Comparison of ENCODE assay signal across 22 cellular contexts in genomic region chr4:175511861-175512260, GRCh38.
DNase-seq lines count a peak whose midpoint lies in the region; ATAC-seq and TF ChIP-seq lines count a peak whose summit lies in the region.
"Had no signal": no experiment of that assay in that cellular context is flagged by ENCODE, and none has a peak within 500 bp of the region (broad histone marks: within the 10 kb centered on the region; RNA-seq: fewer than 3 reads in every experiment).

No MANE protein-coding gene starts in this region.

- H3F3A ChIP-seq in SU-DHL-6 (ENCODE audit: insufficient read depth) = no peaks in the 10 kb centered on the region

- ATAC-seq in HG02571 (IDR thresholded peaks at IDR 0.05; ENCODE audit: unreplicated experiment) (no peak), HG03521 (IDR thresholded peaks at IDR 0.05; ENCODE audit: unreplicated experiment) (no peak)
- no peak for ATAC-seq in CD4-positive, alpha-beta T cell (ENCODE audit: poor library complexity)
- ATAC-seq: GM12878 had no signal

- no peak overlapping the region for H3K9ac ChIP-seq in SU-DHL-6 (ENCODE audit: low read length)
- H3K9ac ChIP-seq: BLaER1 treated with 17β-estradiol and CSF1 and Interleukin-3, amounts not matched to agents 10 nM and 100 nM had no signal

- H2AFZ ChIP-seq in SU-DHL-6 (ENCODE audit: low read depth, low read length, severe bottlenecking) = peak overlapping the region; percentile 74

- H3K79me2 ChIP-seq in SU-DHL-6 (ENCODE audit: insufficient read depth, low read length) = no peaks in the 10 kb centered on the region

- H3K4me3 Mint-ChIP-seq in CD4-positive, alpha-beta T cell = no peak overlapping the region
- H3K4me3 Mint-ChIP-seq: B cell; CD8-positive, alpha-beta memory T cell; H9; IgD-negative memory B cell had no signal

- no peak overlapping the region for H3K27ac ChIP-seq in SU-DHL-6 (ENCODE audit: low read depth, low read length)
- H3K27ac ChIP-seq in CD4-positive, alpha-beta T cell (ENCODE audit: low read depth, low read length) = no peak overlapping the region
- H3K27ac ChIP-seq: BLaER1 treated with 17β-estradiol and CSF1 and Interleukin-3, amounts not matched to agents 10 nM and 100 nM; HL-60 had no signal

- POLR2A ChIA-PET in CD4-positive, alpha-beta T cell (lab: Charles Lee) = no interaction called here

- no peaks in the 10 kb centered on the region for H3K27me3 Mint-ChIP-seq in CD4-positive, alpha-beta T cell
- H3K27me3 Mint-ChIP-seq: B cell, IgD-negative memory B cell had no signal

- DNase-seq in AG10803 (ENCODE audit: low read depth) (peak; percentile 9), fibroblast of mammary gland (ENCODE audit: low read depth) (peak; percentile 78), skeletal muscle cell (ENCODE audit: low read depth) (peak; percentile 69), NCI-H1092 treated with DMSO at 0.1 percent for 48 hours (lab: John Stamatoyannopoulos, UW) (no peak)
- DNase-seq in CD4-positive, alpha-beta T cell = no peak
- DNase-seq: 8988T; CD8-positive, alpha-beta memory T cell; COR-L47; DMS 273 treated with DMSO at 0.1 percent for 48 hours; DND-41; EL; GOT3; H9; KBM-7 had no signal

- TF ChIP-seq CTCF in AG10803 (conservative IDR thresholded peaks at IDR 0.05; ENCODE audit: low read length) (no peak), SU-DHL-6 (IDR thresholded peaks at IDR 0.05; ENCODE audit: insufficient read depth, low read length, poor library complexity, severe bottlenecking) (no peak), fibroblast of mammary gland (conservative IDR thresholded peaks at IDR 0.05; ENCODE audit: control insufficient read depth, insufficient read depth, low read depth, low read length) (no peak)
- no peak for TF ChIP-seq CTCF in CD4-positive, alpha-beta T cell (IDR thresholded peaks at IDR 0.05)

- H3K4me3 ChIP-seq in AG10803 (ENCODE audit: low read length) (no peak overlapping the region), SU-DHL-6 (ENCODE audit: insufficient read depth, low read length, poor library complexity, severe bottlenecking) (no peak overlapping the region), fibroblast of mammary gland (ENCODE audit: control insufficient read depth, low read depth, low read length) (no peak overlapping the region), skeletal muscle cell (ENCODE audit: low read depth, low read length) (no peak overlapping the region)
- H3K4me3 ChIP-seq: BLaER1 treated with 17β-estradiol and CSF1 and Interleukin-3, amounts not matched to agents 10 nM and 100 nM; GM12878 had no signal

- no peak overlapping the region for H3K27ac Mint-ChIP-seq in CD4-positive, alpha-beta T cell
- H3K27ac Mint-ChIP-seq: B cell; CD8-positive, alpha-beta memory T cell; IgD-negative memory B cell had no signal

- H3K4me1 Mint-ChIP-seq in CD4-positive, alpha-beta T cell (ENCODE audit: low read depth) = no peaks in the 10 kb centered on the region
- H3K4me1 Mint-ChIP-seq: B cell; CD8-positive, alpha-beta memory T cell; H9; IgD-negative memory B cell had no signal

- CTCF ChIA-PET in CD4-positive, alpha-beta T cell (lab: Charles Lee) = no interaction called here

- no peaks in the 10 kb centered on the region for H4K20me1 ChIP-seq in SU-DHL-6 (ENCODE audit: low read depth, low read length)
- H4K20me1 ChIP-seq: BLaER1 treated with 17β-estradiol and CSF1 and Interleukin-3, amounts not matched to agents 10 nM and 100 nM had no signal

- intact Hi-C loops in CD4-positive, alpha-beta T cell (cut with DNase I, micrococcal nuclease) = no loop called here

- no peak overlapping the region for H3K4me2 ChIP-seq in SU-DHL-6 (ENCODE audit: low read depth, low read length, poor library complexity, severe bottlenecking)
- H3K4me2 ChIP-seq: BLaER1 treated with 17β-estradiol and CSF1 and Interleukin-3, amounts not matched to agents 10 nM and 100 nM had no signal

- no peaks in the 10 kb centered on the region for H3K36me3 ChIP-seq in SU-DHL-6 (ENCODE audit: low read length)
- H3K36me3 ChIP-seq: BLaER1 treated with 17β-estradiol and CSF1 and Interleukin-3, amounts not matched to agents 10 nM and 100 nM had no signal

- no peaks in the 10 kb centered on the region for H3K9me3 ChIP-seq in SU-DHL-6 (ENCODE audit: insufficient read depth, low read length)
- peaks cover 6% of the 10 kb centered on the region for H3K9me3 ChIP-seq in CD4-positive, alpha-beta T cell (ENCODE audit: control insufficient read depth, low read length)
- H3K9me3 ChIP-seq: BLaER1 treated with 17β-estradiol and CSF1 and Interleukin-3, amounts not matched to agents 10 nM and 100 nM had no signal

- no peaks in the 10 kb centered on the region for H3K9me2 ChIP-seq in SU-DHL-6 (replicated peaks; ENCODE audit: insufficient read depth, low read length)

- H3K9me3 Mint-ChIP-seq in CD4-positive, alpha-beta T cell = peaks cover 7% of the 10 kb centered on the region
- H3K9me3 Mint-ChIP-seq: H9 had no signal

- H3K27me3 ChIP-seq in SU-DHL-6 (ENCODE audit: low read length) = no peaks in the 10 kb centered on the region
- H3K27me3 ChIP-seq in CD4-positive, alpha-beta T cell (ENCODE audit: control insufficient read depth, insufficient read depth, low read length) = no peaks in the 10 kb centered on the region
- H3K27me3 ChIP-seq: BLaER1 treated with 17β-estradiol and CSF1 and Interleukin-3, amounts not matched to agents 10 nM and 100 nM had no signal

- H3K36me3 Mint-ChIP-seq in CD4-positive, alpha-beta T cell (ENCODE audit: low read depth) = no peaks in the 10 kb centered on the region
- H3K36me3 Mint-ChIP-seq: CD8-positive, alpha-beta memory T cell; IgD-negative memory B cell had no signal

Comparison
In these comparisons a context has a peak if more than half of its experiments do, and no peak if none do; other contexts are left out.
1. DNase-seq: peak in AG10803 (single experiment), fibroblast of mammary gland (single experiment) and skeletal muscle cell (single experiment); none in CD4-positive, alpha-beta T cell (0 of 10) and NCI-H1092 treated with DMSO at 0.1 percent for 48 hours (single experiment).